In the genomic region with DNA sequence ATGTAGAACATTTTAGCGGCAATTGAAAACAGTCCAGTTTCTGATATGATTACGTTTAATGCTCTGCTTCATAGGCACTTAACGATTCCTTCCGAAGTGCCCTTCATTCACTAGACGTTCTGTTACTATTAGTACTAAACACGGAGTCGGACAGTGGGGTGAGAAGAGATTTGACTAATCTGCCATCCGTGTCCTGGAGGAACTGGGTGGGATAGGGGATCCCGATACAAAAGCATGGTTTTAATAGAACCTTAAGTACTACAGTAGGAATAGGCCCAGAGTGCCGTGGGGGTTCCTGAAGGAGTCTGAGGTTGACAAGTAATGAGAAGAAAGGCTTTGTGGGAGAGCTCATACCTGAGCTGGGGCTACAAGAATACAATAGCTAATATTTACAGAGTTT, we compare ENCODE assay signal across 8 cellular contexts. TPM values are rescaled to one million over a fixed set of nuclear protein-coding genes. Genes with fewer than 3 reads are reported as not detected.
DNase-seq lines count a peak whose midpoint lies in the region; ATAC-seq and TF ChIP-seq lines count a peak whose summit lies in the region.

No MANE protein-coding gene starts in this region.

- intact Hi-C loops in OCI-LY7 (cut with micrococcal nuclease; ENCODE audit: unreplicated experiment) (no loop called here), left colon (cut with DNase I, micrococcal nuclease) (no loop called here)

- H3K9me2 ChIP-seq in OCI-LY7 (ENCODE audit: insufficient read depth, low read length): no peaks in the 10 kb centered on the region

- no peak for ATAC-seq in HG02571 (IDR thresholded peaks at IDR 0.05; ENCODE audit: unreplicated experiment)
- no peak for ATAC-seq in left colon

- POLR2A ChIA-PET in OCI-LY7 (lab: Charles Lee): interaction anchor here (0.6 to 1.5 kb wide), 5 partner anchors 10 to 60 kb away, joined by 3 to 6 read pairs (median 3); no protein-coding TSS in a partner anchor

- CTCF ChIA-PET in OCI-LY7 (lab: Charles Lee; ENCODE audit: unreplicated experiment): no interaction called here

- TF ChIP-seq CTCF in OCI-LY7 (conservative IDR thresholded peaks at IDR 0.05; ENCODE audit: low read length) (no peak), epithelial cell of proximal tubule (conservative IDR thresholded peaks at IDR 0.05; ENCODE audit: low read depth, low read length) (no peak)

- peaks cover 13% of the 10 kb centered on the region for H3K4me1 ChIP-seq in OCI-LY7 (ENCODE audit: insufficient read depth, low read length, poor library complexity, severe bottlenecking)

- DNase-seq in EL (peak; percentile 3), OCI-LY7 (ENCODE audit: low spot score) (no peak), epithelial cell of proximal tubule (ENCODE audit: low read depth) (no peak), pons (ENCODE audit: low spot score) (peak; percentile 3), left colon (no peak), NCI-H1417 treated with DMSO at 0.1 percent for 48 hours (lab: John Stamatoyannopoulos, UW) (no peak)
- no peak for DNase-seq in activated CD4-positive, CD25-positive, alpha-beta regulatory T cell (lab: John Stamatoyannopoulos, UW)

- no TSS peak for BruUV-seq in OCI-LY7 (replicated peaks; lab: Mats Ljungman, UMichigan)

- peak overlapping the region; percentile 88 for H3K4me2 ChIP-seq in OCI-LY7 (ENCODE audit: low read length)

- H3K79me2 ChIP-seq in OCI-LY7 (ENCODE audit: insufficient read depth, low read depth, low read length): peaks cover 4% of the 10 kb centered on the region; the same call in 1 of the 2 replicates

- peak overlapping the region; percentile 99 for H2AFZ ChIP-seq in OCI-LY7 (ENCODE audit: low read length)

- H4K20me1 ChIP-seq in OCI-LY7 (ENCODE audit: insufficient read depth, low read length): no peaks in the 10 kb centered on the region

- H3K9me3 ChIP-seq in OCI-LY7 (ENCODE audit: low read length): no peaks in the 10 kb centered on the region; the same call in 1 of the 2 replicates

- H3K4me3 ChIP-seq in OCI-LY7 (ENCODE audit: low read depth, low read length, poor library complexity, severe bottlenecking) (peak overlapping the region; percentile 81), epithelial cell of proximal tubule (ENCODE audit: low read depth, low read length) (peak overlapping the region; percentile 94)

- H3K27ac ChIP-seq in OCI-LY7 (ENCODE audit: low read depth, low read length, poor library complexity, severe bottlenecking): no peak overlapping the region

- H3K36me3 ChIP-seq in OCI-LY7 (ENCODE audit: insufficient read depth, low read length): no peaks in the 10 kb centered on the region

RNA-seq across cellular contexts. Expression of gene MORN2, which starts 0.6 kb away (rescaled TPM):
- total RNA-seq in OCI-LY7 (2014; rRNA removed; shearing (Covaris generic)): 7.2 and 7.8 TPM in 2 replicates
- total RNA-seq in OCI-LY7 (2022) (4.4 and 8.1 TPM in 2 replicates), epithelial cell of proximal tubule (12.2 and 28.4 TPM in 2 replicates), left colon (1 to 10 TPM; 8.5 to 9.8 TPM)

RNA-seq across cellular contexts. Expression of gene DHX57, which starts 0.7 kb away (rescaled TPM):
- total RNA-seq in OCI-LY7 (2014; rRNA removed; shearing (Covaris generic)): 14.6 and 14.7 TPM in 2 replicates
- total RNA-seq in OCI-LY7 (2022) (15.1 and 17.7 TPM in 2 replicates), epithelial cell of proximal tubule (11.0 and 15.6 TPM in 2 replicates), left colon (10 to 100 TPM in 1 of 2 donors, 1 to 10 TPM in 1; 9.6 to 14.1 TPM)

RNA-seq across cellular contexts. Expression of gene ARHGEF33, which starts 13.3 kb away (rescaled TPM):
- total RNA-seq in OCI-LY7 (2014; rRNA removed; shearing (Covaris generic)): 0.38 TPM in 1 of 2 replicates, not detected in the other
- total RNA-seq in OCI-LY7 (2022) (not detected in 2 replicates), epithelial cell of proximal tubule (under 0.01 and 0.22 TPM in 2 replicates), left colon (under 1 TPM; 0.37 to 0.67 TPM)

Comparison
In these comparisons a context has a peak if more than half of its experiments do, and no peak if none do; other contexts are left out.
1. DNase-seq: peak in EL (single experiment) and pons (single experiment); none in OCI-LY7 (single experiment), epithelial cell of proximal tubule (single experiment), left colon (0 of 2), activated CD4-positive, CD25-positive, alpha-beta regulatory T cell (0 of 4) and NCI-H1417 treated with DMSO at 0.1 percent for 48 hours (single experiment).